Comparison of ENCODE assay signal across 8 cellular contexts in the genomic region with DNA sequence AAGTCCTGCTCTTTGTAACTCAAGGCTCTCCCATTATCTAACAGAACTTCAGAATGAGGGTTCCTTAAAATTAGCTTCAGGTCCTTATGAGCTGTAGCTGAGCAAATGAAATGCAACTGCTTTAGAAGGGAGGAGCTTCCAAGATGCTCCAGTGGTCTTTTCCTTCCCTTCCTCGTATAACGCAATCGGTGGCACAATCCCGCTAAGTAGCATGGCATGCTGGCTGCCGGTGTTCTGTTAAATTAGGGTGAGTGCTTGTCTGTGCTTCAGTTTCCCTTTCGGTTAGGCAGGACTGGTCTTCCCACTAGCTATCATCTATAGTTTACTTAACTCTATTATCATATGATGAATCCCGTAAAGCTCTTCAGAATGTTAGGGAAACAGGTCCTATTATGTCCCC. TPM values are rescaled to one million over a fixed set of nuclear protein-coding genes. Genes with fewer than 3 reads are reported as not detected.
A peak's percentile ranks its signal among the peaks of the same experiment; 100 is the strongest.
DNase-seq lines count a peak whose midpoint lies in the region; ATAC-seq and TF ChIP-seq lines count a peak whose summit lies in the region.

No MANE protein-coding gene starts in this region.

- WGBS in lung, 2 donors: 1 to 3% methylated on average over 7 of the region's 7 CpGs

- TF ChIP-seq CTCF in A673 (conservative IDR thresholded peaks at IDR 0.05; ENCODE audit: low read depth, low read length) (no peak), NB4 (IDR thresholded peaks at IDR 0.05; ENCODE audit: low read depth, low read length) (no peak), breast epithelium (IDR thresholded peaks at IDR 0.05) (no peak), lung (IDR thresholded peaks at IDR 0.05; ENCODE audit: control extremely low read depth, extremely low read depth) (no peak), tibial artery (IDR thresholded peaks at IDR 0.05) (no peak)

- CTCF ChIA-PET in A673 (lab: Charles Lee): interaction anchor here (1.1 kb wide), 1 partner anchor 40 kb away, joined by 4 read pairs; no protein-coding TSS in a partner anchor

- POLR2A ChIA-PET in A673 (lab: Charles Lee; ENCODE audit: low non-redundant PET): no interaction called here

- ATAC-seq in GM18867 (IDR thresholded peaks at IDR 0.05; ENCODE audit: unreplicated experiment) (peak; percentile 33), lung (ENCODE audit: insufficient read depth, low FRiP score) (peak; percentile 29)

- H3K4me3 ChIP-seq in A673 (ENCODE audit: low read depth, low read length, poor library complexity, severe bottlenecking) (peak overlapping the region; percentile 37), NB4 (ENCODE audit: low read depth, low read length) (peak overlapping the region; percentile 52), breast epithelium (peak overlapping the region; percentile 54 to 75 (median 69)), lung (peak overlapping the region; percentile 66), tibial artery (peak overlapping the region; percentile 60 to 88)

- H3K4me1 ChIP-seq in A673 (ENCODE audit: insufficient read depth, low read length, poor library complexity, severe bottlenecking): no peaks in the 10 kb centered on the region
- peaks cover 0 to 4% of the 10 kb centered on the region in 2 donors for H3K4me1 ChIP-seq in breast epithelium
- H3K4me1 ChIP-seq in lung (ENCODE audit: control insufficient read depth in 2 of 2, insufficient read depth in 2 of 2, low read length in 2 of 2): peaks cover 13 to 26% of the 10 kb centered on the region in 2 donors
- H3K4me1 ChIP-seq in tibial artery: peaks cover 0 to 49% (median 22%) of the 10 kb centered on the region in 4 donors

- H3K9me3 ChIP-seq in A673 (ENCODE audit: low read depth, low read length, poor library complexity, severe bottlenecking) (no peaks in the 10 kb centered on the region), breast epithelium (no peaks in the 10 kb centered on the region), lung (ENCODE audit: control insufficient read depth in 2 of 2, insufficient read depth in 1 of 2, low read length in 1 of 2) (no peaks in the 10 kb centered on the region), tibial artery (no peaks in the 10 kb centered on the region)

- no peak for TF ChIP-seq POLR2A in NB4 (IDR thresholded peaks at IDR 0.05; ENCODE audit: extremely low read depth, insufficient read length)
- no peak for TF ChIP-seq POLR2A in breast epithelium (IDR thresholded peaks at IDR 0.05)

- no peak overlapping the region for H3K27ac ChIP-seq in A673 (ENCODE audit: low read depth, low read length, poor library complexity, severe bottlenecking)
- H3K27ac ChIP-seq in breast epithelium: peak overlapping the region; percentile 96 to 97
- H3K27ac ChIP-seq in lung (ENCODE audit: low read depth in 1 of 2, low read length in 1 of 2): peak overlapping the region; percentile 86 to 98
- H3K27ac ChIP-seq in tibial artery: peak overlapping the region; percentile 88 to 89

- no TSS peak for BruUV-seq in A673 (replicated peaks; lab: Mats Ljungman, UMichigan)

- DNase-seq in A673 (ENCODE audit: low spot score): no peak
- DNase-seq in NB4 (ENCODE audit: low read depth): peak; percentile 10
- DNase-seq in breast epithelium (ENCODE audit: low spot score in 2 of 2): no peak
- DNase-seq in lung (ENCODE audit: low spot score): no peak
- DNase-seq in tibial artery: no peak
- no peak for DNase-seq in NCI-H187 treated with DMSO at 0.1 percent for 48 hours (lab: John Stamatoyannopoulos, UW)
- DNase-seq in stimulated activated CD8-positive, alpha-beta memory T cell treated with anti-CD3 and anti-CD28 coated beads, Interleukin-4, amount 100 ng/mL, for 48 hours: no peak

- H3K27me3 ChIP-seq in A673 (replicated peaks; ENCODE audit: insufficient read depth, low read depth, low read length, poor library complexity): peaks cover 51% of the 10 kb centered on the region
- H3K27me3 ChIP-seq in breast epithelium: no peaks in the 10 kb centered on the region
- H3K27me3 ChIP-seq in lung (ENCODE audit: control insufficient read depth, insufficient read depth): no peaks in the 10 kb centered on the region
- no peaks in the 10 kb centered on the region for H3K27me3 ChIP-seq in tibial artery

- intact Hi-C loops in A673 (cut with micrococcal nuclease; ENCODE audit: unreplicated experiment) (no loop called here), breast epithelium (cut with DNase I; ENCODE audit: low total_unique reads) (no loop called here), tibial artery (cut with DNase I; ENCODE audit: low total_unique reads) (no loop called here)

- no peaks in the 10 kb centered on the region for H3K36me3 ChIP-seq in A673 (ENCODE audit: insufficient read depth, low read length, poor library complexity, severe bottlenecking)
- H3K36me3 ChIP-seq in breast epithelium: no peaks in the 10 kb centered on the region
- H3K36me3 ChIP-seq in lung (ENCODE audit: control insufficient read depth in 2 of 2, insufficient read depth in 2 of 2, low read length in 2 of 2): peaks cover 0 to 6% of the 10 kb centered on the region in 2 donors
- H3K36me3 ChIP-seq in tibial artery: no peaks in the 10 kb centered on the region

RNA-seq across cellular contexts. Expression of a gene that starts 0.9 kb away (rescaled TPM):
- total RNA-seq in A673 (2021) (not detected in 2 replicates), breast epithelium (100 to 1,000 TPM in 1 of 3 donors, 10 to 100 TPM in 2; 43.6 to 160 (median 56.9) TPM), lung (10 to 100 TPM; 23.9 to 35.1 TPM)
- 10 to 100 TPM; 13.4 to 37.9 TPM for polyA plus RNA-seq in lung

Comparison
In these comparisons a context has a peak if more than half of its experiments do, and no peak if none do; other contexts are left out.
1. RNA of a gene that starts 0.9 kb away (total RNA-seq): 43.6 to 160 TPM in breast epithelium and 23.9 to 35.1 TPM in lung; not detected in A673; every median in the first group is over 10 times any median in the second.
2. Peak in every context shown above with its lines, with median percentiles within 50 percentile points of each other: H3K4me3 ChIP-seq.